ENCODE assay signal across 9 cellular contexts in genomic region chrX:30865020-30865419, GRCh38. TPM values are rescaled to one million over a fixed set of nuclear protein-coding genes. Genes with fewer than 3 reads are reported as not detected.
DNase-seq lines count a peak whose midpoint lies in the region; ATAC-seq and TF ChIP-seq lines count a peak whose summit lies in the region.
"Had no signal": no experiment of that assay in that cellular context is flagged by ENCODE, and none has a peak within 500 bp of the region (broad histone marks: within the 10 kb centered on the region; RNA-seq: fewer than 3 reads in every experiment).

No MANE protein-coding gene starts in this region.

- H3K4me3 ChIP-seq in WERI-Rb-1 (ENCODE audit: low read depth, low read length) = no peak overlapping the region
- H3K4me3 ChIP-seq in right lobe of liver = no peak overlapping the region
- H3K4me3 ChIP-seq: skin epidermis had no signal

- no peaks in the 10 kb centered on the region for H3K4me1 ChIP-seq in right lobe of liver

- no peak for TF ChIP-seq POLR2A in right lobe of liver (IDR thresholded peaks at IDR 0.05)

- DNase-seq in EH (ENCODE audit: low read depth) (peak; percentile 1), WERI-Rb-1 (peak; percentile 8), right lobe of liver (no peak), MV-4-11 (lab: John Stamatoyannopoulos, UW) (no peak), immature natural killer cell (no peak)

- WGBS in right lobe of liver (ENCODE audit: insufficient coverage, low coverage, low lambda C conversion rate, missing lambda C conversion rate) = 24% methylated on average over 3 of the region's 3 CpGs

- no peaks in the 10 kb centered on the region for H3K9me3 ChIP-seq in WERI-Rb-1 (ENCODE audit: severe bottlenecking)
- no peaks in the 10 kb centered on the region for H3K9me3 ChIP-seq in right lobe of liver

- H3K36me3 Mint-ChIP-seq in immature natural killer cell = no peaks in the 10 kb centered on the region

- peaks cover 0 to 8% of the 10 kb centered on the region in 2 donors for H3K4me1 Mint-ChIP-seq in immature natural killer cell

- no peak overlapping the region for H3K27ac ChIP-seq in WERI-Rb-1
- no peak overlapping the region for H3K27ac ChIP-seq in right lobe of liver

- intact Hi-C loops in right lobe of liver (cut with DNase I) = no loop called here

- H3K27me3 Mint-ChIP-seq in immature natural killer cell (ENCODE audit: low read depth in 3 of 3) = no peaks in the 10 kb centered on the region

- no peak overlapping the region for H3K27ac Mint-ChIP-seq in immature natural killer cell

- TF ChIP-seq CTCF in WERI-Rb-1 (IDR thresholded peaks at IDR 0.05; ENCODE audit: low read depth, low read length) (no peak), right lobe of liver (IDR thresholded peaks at IDR 0.05) (peak in 3 of 4 donors; percentile 1 to 33 (median 16))

- no peak overlapping the region for H3K4me3 Mint-ChIP-seq in immature natural killer cell

- ATAC-seq in GM21825 (IDR thresholded peaks at IDR 0.05; ENCODE audit: unreplicated experiment) (peak; percentile 65), right lobe of liver (peak; percentile 33 to 62 (median 48)), HG02970 (IDR thresholded peaks at IDR 0.05; ENCODE audit: low FRiP score, unreplicated experiment) (no peak), GM19023 (IDR thresholded peaks at IDR 0.05; ENCODE audit: unreplicated experiment) (no peak)

- H3K27me3 ChIP-seq in WERI-Rb-1 (ENCODE audit: insufficient read depth, low read depth, severe bottlenecking) (no peaks in the 10 kb centered on the region), right lobe of liver (no peaks in the 10 kb centered on the region)

- H3K36me3 ChIP-seq in WERI-Rb-1 (peaks cover 3% of the 10 kb centered on the region), right lobe of liver (peaks cover 0 to 5% (median 0%) of the 10 kb centered on the region in 4 donors)

- peaks cover 0 to 1% (median 0%) of the 10 kb centered on the region in 6 donors for H3K9me3 Mint-ChIP-seq in immature natural killer cell

RNA-seq across cellular contexts. Expression of gene TAB3, which starts 24.0 kb away (rescaled TPM):
- 10 to 100 TPM; 17.1 to 38.6 (median 23.6) TPM for total RNA-seq in right lobe of liver
- polyA plus RNA-seq in immature natural killer cell = 1 to 10 TPM; 2.0 to 6.5 (median 3.9) TPM

Comparison
In these comparisons a context has a peak if more than half of its experiments do, and no peak if none do; other contexts are left out.
1. DNase-seq: peak in EH (single experiment) and WERI-Rb-1 (single experiment); none in right lobe of liver (0 of 3), MV-4-11 (single experiment) and immature natural killer cell (0 of 3).
2. ATAC-seq: peak in GM21825 (single experiment) and right lobe of liver (4 of 4); none in HG02970 (single experiment) and GM19023 (single experiment).